ENCODE assay signal across 8 cellular contexts in the genomic region with DNA sequence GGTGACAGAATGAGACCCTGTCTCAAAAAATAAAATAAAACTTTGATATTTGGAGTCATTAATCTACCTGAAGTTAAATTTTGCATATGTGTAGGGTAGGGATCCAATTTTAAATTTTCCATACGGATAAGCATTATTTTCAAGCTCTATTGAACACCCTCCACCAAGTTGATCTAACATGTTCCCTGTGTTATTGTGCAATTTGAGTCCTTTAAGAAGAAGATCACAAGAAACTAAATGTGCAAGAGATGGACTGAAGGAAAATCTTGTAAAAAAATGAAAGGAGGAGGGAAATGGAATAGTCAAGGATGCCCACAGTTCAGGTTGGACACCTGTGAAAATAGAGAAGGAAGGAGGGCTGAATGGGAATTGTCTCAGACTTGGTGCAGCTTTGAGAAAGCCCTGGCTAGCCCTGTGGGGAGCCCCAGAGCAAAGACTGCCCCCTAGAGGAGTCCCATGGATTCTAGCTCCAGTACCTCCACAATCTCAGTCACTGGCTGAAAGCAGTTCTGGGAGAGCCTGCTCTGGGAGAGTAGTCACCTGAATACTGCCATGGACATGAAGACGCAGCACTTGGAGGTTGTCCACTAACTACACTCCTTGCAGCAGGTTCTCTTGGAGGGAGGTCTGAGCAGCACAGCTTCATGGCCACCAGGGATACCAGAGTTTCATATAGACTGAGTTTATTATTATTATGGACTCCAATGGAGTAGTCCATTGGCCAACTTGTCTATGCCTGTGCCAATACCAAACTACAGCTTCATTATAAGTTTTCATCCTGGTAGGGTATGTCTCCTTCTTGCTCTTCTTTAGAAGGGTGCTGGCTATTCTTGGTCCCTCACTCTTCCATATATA. TPM values are rescaled to one million over a fixed set of nuclear protein-coding genes. Genes with fewer than 3 reads are reported as not detected.
DNase-seq lines count a peak whose midpoint lies in the region; ATAC-seq and TF ChIP-seq lines count a peak whose summit lies in the region.

No MANE protein-coding gene starts in this region.

- H3K9me3 ChIP-seq in Peyer's patch (no peaks in the 10 kb centered on the region), colonic mucosa (no peaks in the 10 kb centered on the region), parathyroid adenoma (ENCODE audit: control insufficient read depth, low read length) (no peaks in the 10 kb centered on the region)

- ATAC-seq in HG02870 (IDR thresholded peaks at IDR 0.05; ENCODE audit: unreplicated experiment) = no peak

- H3K4me2 ChIP-seq in parathyroid adenoma (ENCODE audit: low read length) = no peak overlapping the region

- intact Hi-C loops in colonic mucosa (cut with DNase I) = loop anchor here (10.0 kb wide), 1 partner anchor 262 kb away; no protein-coding TSS in a partner anchor

- H3K4me3 ChIP-seq in Peyer's patch (no peak overlapping the region), colonic mucosa (no peak overlapping the region), parathyroid adenoma (ENCODE audit: low read depth, low read length) (no peak overlapping the region), coronary artery (no peak overlapping the region)

- H3K36me3 ChIP-seq in Peyer's patch (no peaks in the 10 kb centered on the region), colonic mucosa (no peaks in the 10 kb centered on the region), parathyroid adenoma (ENCODE audit: control insufficient read depth, insufficient read depth, low read length) (no peaks in the 10 kb centered on the region)

- H2AFZ ChIP-seq in parathyroid adenoma = no peak overlapping the region

- peaks cover 0 to 3% (median 0%) of the 10 kb centered on the region in 4 donors for H3K4me1 ChIP-seq in Peyer's patch
- H3K4me1 ChIP-seq in colonic mucosa = peaks cover 3% of the 10 kb centered on the region
- H3K4me1 ChIP-seq in parathyroid adenoma = peaks cover 2% of the 10 kb centered on the region

- DNase-seq in stimulated activated CD4-positive, alpha-beta T cell treated with anti-CD3 and anti-CD28 coated beads, Interleukin-12 subunit alpha, Interleukin-12 subunit beta, amount 100 ng/mL, for 48 hours (ENCODE audit: low read depth in 2 of 3, low spot score in 1 of 3) = peak in 2 of 3 donors; percentile 22 to 46
- no peak for DNase-seq in stimulated activated CD4-positive, alpha-beta T cell treated with anti-CD3 and anti-CD28 coated beads, Interleukin-12 subunit alpha, Interleukin-12 subunit beta, amount 100 ng/mL, for 4 hours
- DNase-seq in Peyer's patch (peak in 1 of 3 donors; percentile 55), colonic mucosa (peak; percentile 60), coronary artery (ENCODE audit: low spot score) (no peak), G401 (ENCODE audit: low spot score) (no peak)

- H3K79me2 ChIP-seq in parathyroid adenoma = no peaks in the 10 kb centered on the region

- TF ChIP-seq POLR2A in Peyer's patch (IDR thresholded peaks at IDR 0.05) = no peak

- H3K27ac ChIP-seq in Peyer's patch (no peak overlapping the region), colonic mucosa (no peak overlapping the region), parathyroid adenoma (no peak overlapping the region), coronary artery (no peak overlapping the region)

- TF ChIP-seq CTCF in Peyer's patch (IDR thresholded peaks at IDR 0.05) = peak in 4 of 6 experiments; percentile 9 to 34 (median 24)
- TF ChIP-seq CTCF in colonic mucosa (IDR thresholded peaks at IDR 0.05) = peak; percentile 47
- peak; percentile 28 for TF ChIP-seq CTCF in parathyroid adenoma (IDR thresholded peaks at IDR 0.05)
- TF ChIP-seq CTCF in coronary artery (IDR thresholded peaks at IDR 0.05) = no peak

- in situ Hi-C loops in G401 (cut with HindIII; ENCODE audit: low sequenced_read_pairs) = no loop called here

- H3K9ac ChIP-seq in colonic mucosa (ENCODE audit: low read depth in 2 of 2, low read length in 2 of 2) = no peak overlapping the region
- no peak overlapping the region for H3K9ac ChIP-seq in parathyroid adenoma

- H3K27me3 ChIP-seq in Peyer's patch (no peaks in the 10 kb centered on the region), colonic mucosa (no peaks in the 10 kb centered on the region), parathyroid adenoma (ENCODE audit: control insufficient read depth, insufficient read depth, low read length) (no peaks in the 10 kb centered on the region)

RNA-seq across cellular contexts. Expression of a gene that starts 5.7 kb away (rescaled TPM):
- total RNA-seq in Peyer's patch = 100 to 1,000 TPM in 1 of 4 donors, 10 to 100 TPM in 3; 58.4 to 103 (median 79.7) TPM
- total RNA-seq in colonic mucosa = 100 to 1,000 TPM; 104 to 126 TPM
- 27.5 and 61.6 TPM in 2 replicates for total RNA-seq in G401 (2014; rRNA removed; shearing (Covaris generic))

RNA-seq across cellular contexts. Expression of a gene that starts 48.7 kb away (rescaled TPM):
- total RNA-seq in Peyer's patch = 10 to 100 TPM; 14.9 to 26.4 (median 19.8) TPM
- 10 to 100 TPM; 30.4 to 48.9 TPM for total RNA-seq in colonic mucosa
- total RNA-seq in G401 (2014; rRNA removed; shearing (Covaris generic)) = 8.5 and 14.6 TPM in 2 replicates

RNA-seq across cellular contexts. Expression of a gene that starts 59.9 kb away (rescaled TPM):
- total RNA-seq in Peyer's patch = 10 to 100 TPM in 2 of 4 donors, 1 to 10 TPM in 2; 3.9 to 63.5 (median 13.2) TPM
- 10 to 100 TPM; 17.8 to 23.6 TPM for total RNA-seq in colonic mucosa
- total RNA-seq in G401 (2014; rRNA removed; shearing (Covaris generic)) = 67.1 and 80.5 TPM in 2 replicates

Comparison
In these comparisons a context has a peak if more than half of its experiments do, and no peak if none do; other contexts are left out.
1. DNase-seq: peak in stimulated activated CD4-positive, alpha-beta T cell treated with anti-CD3 and anti-CD28 coated beads, Interleukin-12 subunit alpha, Interleukin-12 subunit beta, amount 100 ng/mL, for 48 hours (2 of 3) and colonic mucosa (single experiment); none in stimulated activated CD4-positive, alpha-beta T cell treated with anti-CD3 and anti-CD28 coated beads, Interleukin-12 subunit alpha, Interleukin-12 subunit beta, amount 100 ng/mL, for 4 hours (single experiment), coronary artery (single experiment) and G401 (single experiment).